Comparison of ENCODE assay signal across 18 cellular contexts in the genomic region with DNA sequence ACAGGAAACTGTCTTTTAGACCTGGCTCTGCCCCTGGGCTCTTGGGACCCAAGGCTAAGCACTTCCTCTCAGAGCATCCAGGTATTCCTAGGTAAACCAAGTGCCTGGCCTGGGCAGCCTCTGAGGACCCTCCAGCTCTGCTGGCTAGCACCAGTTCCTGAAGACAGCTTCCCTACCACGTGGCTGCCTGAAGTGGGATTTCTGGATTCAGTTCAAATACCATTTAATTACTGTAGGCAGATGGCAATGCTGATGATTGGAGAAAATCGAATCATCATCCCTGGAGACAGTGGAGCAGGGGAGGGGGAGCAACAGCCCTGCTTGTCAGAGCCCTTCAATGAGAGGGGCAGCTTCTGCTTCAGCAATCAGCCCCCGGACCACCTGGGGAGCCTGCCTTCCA. TPM values are rescaled to one million over a fixed set of nuclear protein-coding genes. Genes with fewer than 3 reads are reported as not detected.
A peak's percentile ranks its signal among the peaks of the same experiment; 100 is the strongest.
DNase-seq lines count a peak whose midpoint lies in the region; ATAC-seq and TF ChIP-seq lines count a peak whose summit lies in the region.
"Had no signal": no experiment of that assay in that cellular context is flagged by ENCODE, and none has a peak within 500 bp of the region (broad histone marks: within the 10 kb centered on the region; RNA-seq: fewer than 3 reads in every experiment).

No MANE protein-coding gene starts in this region.

- no peaks in the 10 kb centered on the region for H3K27me3 Mint-ChIP-seq in activated naive CD8-positive, alpha-beta T cell treated with anti-CD3 and anti-CD28 coated beads, Interleukin-2, amount 50 U/mL, for 24 hours
- H3K27me3 Mint-ChIP-seq: B cell, naive B cell had no signal

- H3K36me3 ChIP-seq in BE2C = no peaks in the 10 kb centered on the region
- H3K36me3 ChIP-seq in OCI-LY7 (ENCODE audit: insufficient read depth, low read length) = no peaks in the 10 kb centered on the region; the same call in 1 of the 2 replicates
- H3K36me3 ChIP-seq: left ventricle myocardium inferior, upper lobe of left lung had no signal

- peak overlapping the region; percentile 24 for H3K27ac Mint-ChIP-seq in activated naive CD8-positive, alpha-beta T cell treated with anti-CD3 and anti-CD28 coated beads, Interleukin-2, amount 50 U/mL, for 24 hours

- no peaks in the 10 kb centered on the region for H3K9me2 ChIP-seq in OCI-LY7 (ENCODE audit: insufficient read depth, low read length)

- BruUV-seq in OCI-LY7 (replicated peaks; lab: Mats Ljungman, UMichigan) = no TSS peak

- peaks cover 92% of the 10 kb centered on the region for H3K27me3 ChIP-seq in BE2C
- H3K27me3 ChIP-seq: upper lobe of left lung had no signal

- ATAC-seq in activated naive CD8-positive, alpha-beta T cell treated with anti-CD3 and anti-CD28 coated beads, Interleukin-2, amount 50 U/mL, for 24 hours = no peak
- ATAC-seq in left colon = no peak
- ATAC-seq: PC-3, right cardiac atrium had no signal

- intact Hi-C loops in left colon (cut with DNase I, micrococcal nuclease) = no loop called here
- intact Hi-C loops in OCI-LY7 (cut with micrococcal nuclease; ENCODE audit: unreplicated experiment) = no loop called here

- POLR2A ChIA-PET in OCI-LY7 (lab: Charles Lee) = no interaction called here

- H3K4me1 Mint-ChIP-seq in activated naive CD8-positive, alpha-beta T cell treated with anti-CD3 and anti-CD28 coated beads, Interleukin-2, amount 50 U/mL, for 24 hours = peaks cover 66% of the 10 kb centered on the region

- no peak overlapping the region for H3K4me2 ChIP-seq in OCI-LY7 (ENCODE audit: low read length)

- H3K9me3 ChIP-seq in BE2C (no peaks in the 10 kb centered on the region), OCI-LY7 (ENCODE audit: low read length) (no peaks in the 10 kb centered on the region)
- H3K9me3 ChIP-seq: left ventricle myocardium inferior, upper lobe of left lung had no signal

- TF ChIP-seq CTCF in BE2C (IDR thresholded peaks at IDR 0.05; ENCODE audit: low read depth, low read length) (no peak), OCI-LY7 (conservative IDR thresholded peaks at IDR 0.05; ENCODE audit: low read length) (no peak)

- H3K36me3 Mint-ChIP-seq in activated naive CD8-positive, alpha-beta T cell treated with anti-CD3 and anti-CD28 coated beads, Interleukin-2, amount 50 U/mL, for 24 hours (ENCODE audit: low read depth) = peaks cover 10% of the 10 kb centered on the region
- H3K36me3 Mint-ChIP-seq: naive B cell had no signal

- H3K4me1 ChIP-seq in BE2C (peaks cover 16% of the 10 kb centered on the region), OCI-LY7 (ENCODE audit: insufficient read depth, low read length, poor library complexity, severe bottlenecking) (peaks cover 19% of the 10 kb centered on the region)

- DNase-seq in BE2C = peak; percentile 61
- DNase-seq in COR-L47 (lab: John Stamatoyannopoulos, UW) = peak; percentile 66
- peak; percentile 83 for DNase-seq in NCI-H2171 (lab: John Stamatoyannopoulos, UW)
- DNase-seq in activated naive CD8-positive, alpha-beta T cell treated with anti-CD3 and anti-CD28 coated beads, Interleukin-2, amount 50 U/mL, for 24 hours = no peak
- no peak for DNase-seq in left colon
- DNase-seq in OCI-LY7 (ENCODE audit: low spot score) = no peak
- no peak for DNase-seq in AG08396 (ENCODE audit: low spot score)
- DNase-seq in effector CD4-positive, alpha-beta T cell = no peak
- DNase-seq: activated CD4-positive, CD25-positive, alpha-beta regulatory T cell treated with anti-CD3 and anti-CD28 coated beads, Interleukin-2, amount 50 U/mL, for 72 hours; IMR-90; left ventricle myocardium inferior; naive B cell; NCI-H187; PC-3; stimulated activated CD4-positive, alpha-beta T cell treated with anti-CD3 and anti-CD28 coated beads, Interleukin-2, amount 100 ng/mL, for 48 hours; upper lobe of left lung had no signal

- no peaks in the 10 kb centered on the region; the same call in 1 of the 2 replicates for H3K79me2 ChIP-seq in OCI-LY7 (ENCODE audit: insufficient read depth, low read depth, low read length)

- H3K27ac ChIP-seq in OCI-LY7 (ENCODE audit: low read depth, low read length, poor library complexity, severe bottlenecking) = no peak overlapping the region
- H3K27ac ChIP-seq: left ventricle myocardium inferior, upper lobe of left lung had no signal

- H3K4me3 Mint-ChIP-seq in activated naive CD8-positive, alpha-beta T cell treated with anti-CD3 and anti-CD28 coated beads, Interleukin-2, amount 50 U/mL, for 24 hours = no peak overlapping the region
- H3K4me3 Mint-ChIP-seq: B cell had no signal

- H2AFZ ChIP-seq in OCI-LY7 (ENCODE audit: low read length) = no peak overlapping the region

- no peaks in the 10 kb centered on the region for H4K20me1 ChIP-seq in OCI-LY7 (ENCODE audit: insufficient read depth, low read length)

- H3K4me3 ChIP-seq in BE2C (ENCODE audit: low read depth, low read length) = no peak overlapping the region
- no peak overlapping the region for H3K4me3 ChIP-seq in OCI-LY7 (ENCODE audit: low read depth, low read length, poor library complexity, severe bottlenecking)
- H3K4me3 ChIP-seq: left ventricle myocardium inferior, upper lobe of left lung had no signal

- H3K9me3 Mint-ChIP-seq in activated naive CD8-positive, alpha-beta T cell treated with anti-CD3 and anti-CD28 coated beads, Interleukin-2, amount 50 U/mL, for 24 hours = no peaks in the 10 kb centered on the region
- H3K9me3 Mint-ChIP-seq: naive B cell had no signal

- CTCF ChIA-PET in OCI-LY7 (lab: Charles Lee; ENCODE audit: unreplicated experiment) = no interaction called here

RNA-seq across cellular contexts. Expression of a gene that starts 11.9 kb away (rescaled TPM):
- polyA plus RNA-seq in BE2C (2012; ENCODE audit: insufficient read depth, insufficient read length, low read depth) = 0.14 TPM
- total RNA-seq in left colon = 10 to 100 TPM in 1 of 2 donors, 1 to 10 TPM in 1; 5.5 to 11.0 TPM
- 25.0 and 30.5 TPM in 2 replicates for total RNA-seq in OCI-LY7 (2014; rRNA removed; shearing (Covaris generic))
- 65.7 and 72.5 TPM in 2 replicates for total RNA-seq in OCI-LY7 (2022)

Comparison
In these comparisons a context has a peak if more than half of its experiments do, and no peak if none do; other contexts are left out.
1. DNase-seq: peak in BE2C (single experiment), COR-L47 (single experiment) and NCI-H2171 (single experiment); none in activated naive CD8-positive, alpha-beta T cell treated with anti-CD3 and anti-CD28 coated beads, Interleukin-2, amount 50 U/mL, for 24 hours (single experiment), left colon (0 of 2), OCI-LY7 (single experiment), AG08396 (single experiment) and effector CD4-positive, alpha-beta T cell (single experiment).